9 cellular contexts compared by ENCODE assay signal in genomic region chr1:247078315-247079140, GRCh38. TPM values are rescaled to one million over a fixed set of nuclear protein-coding genes. Genes with fewer than 3 reads are reported as not detected.
DNase-seq lines count a peak whose midpoint lies in the region; ATAC-seq, FAIRE-seq and TF ChIP-seq lines count a peak whose summit lies in the region.
"Had no signal": no experiment of that assay in that cellular context is flagged by ENCODE, and none has a peak within 500 bp of the region (broad histone marks: within the 10 kb centered on the region; RNA-seq: fewer than 3 reads in every experiment).

TSS of gene ZNF670 (minus strand) at chr1:247078811. CDS start at chr1:247078596, 215 bp downstream.

- ATAC-seq in HG03439 (IDR thresholded peaks at IDR 0.05; ENCODE audit: unreplicated experiment) = peak; percentile 100
- ATAC-seq in HepG2 = peak; percentile 97

- peak within 1 kb of the TSS; percentile 65 for H3K4me2 ChIP-seq in HepG2 (ENCODE audit: low read depth, low read length)

- peak; percentile 59 for FAIRE-seq in HepG2 (lab: Jason Lieb, UNC)
- FAIRE-seq: endometrium had no signal

- H3K9ac ChIP-seq in HepG2 (ENCODE audit: insufficient read depth, low read depth, low read length) = peak within 1 kb of the TSS; percentile 87

- TF ChIP-seq CTCF in BE2C (IDR thresholded peaks at IDR 0.05; ENCODE audit: low read depth, low read length) = peak; percentile 44
- TF ChIP-seq CTCF in HepG2 (CRISPR knock-in tag; IDR thresholded peaks at IDR 0.05) = peak; percentile 55

- TF ChIP-seq RAD21 in HepG2 (CRISPR knock-in tag; IDR thresholded peaks at IDR 0.05) = no peak

- peak; percentile 82 to 83 for TF ChIP-seq POLR2A in HepG2 (IDR thresholded peaks at IDR 0.05; ENCODE audit: insufficient read depth in 1 of 2, low read depth in 2 of 2, low read length in 2 of 2)

- H3K27ac ChIP-seq in HepG2 (ENCODE audit: extremely low read length, insufficient read depth, low read length) = peak within 1 kb of the TSS; percentile 90

- peaks cover 9% of the 10 kb centered on the region for H4K20me1 ChIP-seq in HepG2 (ENCODE audit: insufficient read depth, low read length)

- POLR2A ChIA-PET in HepG2 (lab: Yijun Ruan, JAX) = interaction anchor here (1.0 to 1.8 kb wide), 4 partner anchors 10 to 36 kb away, joined by 3 to 6 read pairs (median 4); no protein-coding TSS in a partner anchor

- CTCF ChIA-PET in HepG2 (lab: Yijun Ruan, JAX; ENCODE audit: low intra/inter-chr PET ratio, low total read pairs) = no interaction called here

- H3K27me3 ChIP-seq in BE2C = no peaks in the 10 kb centered on the region
- H3K27me3 ChIP-seq in HepG2 (ENCODE audit: control insufficient read depth in 1 of 2, insufficient read depth in 2 of 2, low read length in 2 of 2) = no peaks in the 10 kb centered on the region; a peak in 1 of 5 replicates

- WGBS in HepG2 (ENCODE audit: low lambda C conversion rate) = 57% methylated on average over 43 of the region's 54 CpGs

- intact Hi-C loops in HepG2 (cut with micrococcal nuclease; ENCODE audit: unreplicated experiment) = loop anchor here (1.0 to 2.0 kb wide), 2 partner anchors 26 to 148 kb away; partner anchors contain the start of genes AHCTF1 and ZNF669

- H3K4me1 ChIP-seq in BE2C (no peaks in the 10 kb centered on the region), HepG2 (ENCODE audit: insufficient read depth, low read length) (peaks cover 40% of the 10 kb centered on the region)

- H3K36me3 ChIP-seq in BE2C (no peaks in the 10 kb centered on the region), HepG2 (replicated peaks in 1 of 2; ENCODE audit: control insufficient read depth in 1 of 2, insufficient read depth in 2 of 2, low read length in 2 of 2) (no peaks in the 10 kb centered on the region)

- in situ Hi-C loops in HepG2 (cut with HindIII; ENCODE audit: extremely low pct_ligation_motif_present, low pct_unique_long_range_greater_than_20kb) = no loop called here

- TF ChIP-seq EP300 in HepG2 (IDR thresholded peaks at IDR 0.05; ENCODE audit: low read depth in 2 of 2, low read length in 2 of 2) = no peak
- no peak for TF ChIP-seq EP300 in HepG2 (CRISPR knock-in tag; IDR thresholded peaks at IDR 0.05; ENCODE audit: borderline replicate concordance)

- no peak within 1 kb of the TSS for H2AFZ ChIP-seq in HepG2 (ENCODE audit: low read length)

- BruUV-seq in HepG2 (replicated peaks; lab: Mats Ljungman, UMichigan) = no TSS peak

- H3K79me2 ChIP-seq in HepG2 (ENCODE audit: insufficient read depth, low read length) = peaks cover 47% of the 10 kb centered on the region

- no peaks in the 10 kb centered on the region for H3K9me3 ChIP-seq in BE2C
- H3K9me3 ChIP-seq in HepG2 (ENCODE audit: low read length) = no peaks in the 10 kb centered on the region

- DNase-seq in BE2C (peak; percentile 98), GM19238 (ENCODE audit: insufficient read length, low spot score) (peak; percentile 86), NCI-H510A (lab: John Stamatoyannopoulos, UW) (peak; percentile 88), dedifferentiated amniotic fluid mesenchymal stem cell (ENCODE audit: extremely low spot score) (peak; percentile 95), HepG2 (ENCODE audit: low spot score) (peak; percentile 88)
- DNase-seq in activated CD4-positive, alpha-beta T cell treated with anti-CD3 and anti-CD28 coated beads for 4 hours = peak; percentile 85 to 89
- peak; percentile 90 to 91 for DNase-seq in stimulated activated CD4-positive, alpha-beta T cell treated with anti-CD3 and anti-CD28 coated beads, Interleukin-2, amount 100 ng/mL, for 48 hours

- peak within 1 kb of the TSS; percentile 99 for H3K4me3 ChIP-seq in BE2C (ENCODE audit: low read depth, low read length)
- peak within 1 kb of the TSS; percentile 78 to 86 (median 82) for H3K4me3 ChIP-seq in HepG2 (replicated peaks in 1 of 3; ENCODE audit: insufficient read depth in 1 of 3, low read depth in 2 of 3, low read length in 3 of 3)

TF ChIP-seq in HepG2, 621 proteins besides CTCF, POLR2A, EP300 and RAD21 (continues in another document):
- TF ChIP-seq CENPT (CRISPR knock-in tag; IDR thresholded peaks at IDR 0.05; ENCODE audit: low read depth) (no peak), GPN1 (CRISPR knock-in tag; IDR thresholded peaks at IDR 0.05; ENCODE audit: borderline replicate concordance) (no peak), SRY (CRISPR knock-in tag; IDR thresholded peaks at IDR 0.05) (0 out of 2 replicates have a peak, but pooled peaks have one; percentile 63), HDAC1 (CRISPR knock-in tag; IDR thresholded peaks at IDR 0.05) (peak; percentile 55; the same call in 1 of the 2 replicates), SOX13 (IDR thresholded peaks at IDR 0.05) (no peak), SOX13 (CRISPR knock-in tag; conservative IDR thresholded peaks at IDR 0.05 in 1 of 2, IDR thresholded peaks at IDR 0.05 in 1 of 2) (0 out of 4 replicates have a peak, but pooled peaks of 1 of the 2 experiments have one; percentile 10), SOX5 (CRISPR knock-in tag; IDR thresholded peaks at IDR 0.05; ENCODE audit: borderline replicate concordance) (peak; percentile 6; the same call in 1 of the 2 replicates), MED13 (CRISPR knock-in tag; IDR thresholded peaks at IDR 0.05) (0 out of 2 replicates have a peak, but pooled peaks have one; percentile 12), ZNF672 (CRISPR knock-in tag; IDR thresholded peaks at IDR 0.05) (no peak), ZBTB8A (CRISPR knock-in tag; IDR thresholded peaks at IDR 0.05; ENCODE audit: borderline replicate concordance, low read depth) (no peak), ZFX (CRISPR knock-in tag; IDR thresholded peaks at IDR 0.05; ENCODE audit: low read depth) (peak; percentile 19; the same call in 1 of the 2 replicates), ZNF574 (CRISPR knock-in tag; IDR thresholded peaks at IDR 0.05) (no peak), POGK (CRISPR knock-in tag; conservative IDR thresholded peaks at IDR 0.05) (0 out of 2 replicates have a peak, but pooled peaks have one; percentile 38), ELF1 (CRISPR knock-in tag; IDR thresholded peaks at IDR 0.05) (peak; percentile 76), XRCC5 (optimal IDR thresholded peaks at IDR 0.05; ENCODE audit: low read length) (peak; percentile 65), ZNF317 (CRISPR knock-in tag; IDR thresholded peaks at IDR 0.05) (no peak)

RNA-seq across cellular contexts. Expression of gene ZNF670, which starts in this region (rescaled TPM):
- polyA plus RNA-seq in BE2C (2012; ENCODE audit: insufficient read depth, insufficient read length, low read depth) = 3.8 TPM
- 10.9 and 15.2 TPM in 2 replicates for total RNA-seq in HepG2 (2016; rRNA removed; fragmentation: Illumina TruSeq; extraction: Trizol)
- 3.3 and 4.0 TPM in 2 replicates for total RNA-seq in HepG2 (2016; cell fraction: cytosol; rRNA removed; fragmentation: Illumina TruSeq; extraction: Trizol; ENCODE audit: low read depth)
- 10.9 and 17.3 TPM in 2 replicates for total RNA-seq in HepG2 (2016; cell fraction: insoluble cytoplasmic fraction; rRNA removed; fragmentation: Illumina TruSeq; extraction: Trizol)
- 6.3 and 7.0 TPM in 2 replicates for total RNA-seq in HepG2 (2016; cell fraction: membrane; rRNA removed; fragmentation: Illumina TruSeq; extraction: Trizol)
- 6.2 and 8.1 TPM in 2 replicates for total RNA-seq in HepG2 (2016; cell fraction: nucleus; rRNA removed; fragmentation: Illumina TruSeq; extraction: Trizol)
- 3.1 and 4.2 TPM in 2 replicates for polyA plus RNA-seq in HepG2 (2011; rRNA removed)
- 1.2 and 1.4 TPM in 2 replicates for polyA plus RNA-seq in HepG2 (2011; cell fraction: cytosol; rRNA removed)
- 2.3 and 2.7 TPM in 2 replicates for polyA plus RNA-seq in HepG2 (2011; cell fraction: nucleus; rRNA removed)
- polyA plus RNA-seq in HepG2 (2012) = 6.0 and 9.2 TPM in 2 replicates
- polyA plus RNA-seq in HepG2 (2016; cell fraction: cytosol; fragmentation: Illumina TruSeq; extraction: Trizol; ENCODE audit: low read depth) = 0.41 and 0.53 TPM in 2 replicates
- 13.4 and 14.2 TPM in 2 replicates for polyA plus RNA-seq in HepG2 (2016; cell fraction: insoluble cytoplasmic fraction; fragmentation: Illumina TruSeq; extraction: Trizol; ENCODE audit: low read depth)
- polyA plus RNA-seq in HepG2 (2016; cell fraction: membrane; fragmentation: Illumina TruSeq; extraction: Trizol; ENCODE audit: low read depth) = 2.0 and 2.3 TPM in 2 replicates
- 5.8 and 7.7 TPM in 2 replicates for polyA plus RNA-seq in HepG2 (2016; cell fraction: nucleus; fragmentation: Illumina TruSeq; extraction: Trizol; ENCODE audit: insufficient read depth, low read depth)
- polyA minus RNA-seq in HepG2 (2011; rRNA and poly(A)+ RNA removed; ENCODE audit: low replicate concordance) = 0.82 and 2.0 TPM in 2 replicates
- polyA minus RNA-seq in HepG2 (2011; cell fraction: cytosol; rRNA and poly(A)+ RNA removed) = 4.1 and 4.4 TPM in 2 replicates
- 14.9 and 16.4 TPM in 2 replicates for polyA minus RNA-seq in HepG2 (2011; cell fraction: nucleus; rRNA and poly(A)+ RNA removed)

Comparison
In these comparisons a context has a peak if more than half of its experiments do, and no peak if none do; other contexts are left out.
1. Peak in every context shown above with its lines: DNase-seq, ATAC-seq, H3K4me3 ChIP-seq and H3K27ac ChIP-seq.